9 cellular contexts compared by ENCODE assay signal in genomic region chr13:102374726-102375125, GRCh38. TPM values are rescaled to one million over a fixed set of nuclear protein-coding genes. Genes with fewer than 3 reads are reported as not detected.
"Had no signal": no experiment of that assay in that cellular context is flagged by ENCODE, and none has a peak within 500 bp of the region (broad histone marks: within the 10 kb centered on the region; RNA-seq: fewer than 3 reads in every experiment).

No MANE protein-coding gene starts in this region.

- H3K4me3 ChIP-seq: GM23248 had no signal

- H3K27ac ChIP-seq: GM23248, HL-60 had no signal

- H2AFZ ChIP-seq: GM23248 had no signal

- H3K9ac ChIP-seq: GM23248 had no signal

- DNase-seq: GM23248, GOT3, H9, HCEC 1CT, Kasumi-1, KG1 had no signal

RNA-seq across cellular contexts. Expression of gene FGF14, which starts 27.1 kb away (rescaled TPM):
- total RNA-seq: GM23248, HT1080 had no signal
- polyA plus RNA-seq: IgD-negative memory B cell had no signal
